5 cellular contexts compared by ENCODE assay signal in genomic region chr5:25238720-25239119, GRCh38.
A peak's percentile ranks its signal among the peaks of the same experiment; 100 is the strongest.
DNase-seq lines count a peak whose midpoint lies in the region; ATAC-seq, FAIRE-seq and TF ChIP-seq lines count a peak whose summit lies in the region.
"Not testable (repeated sequence)": the region's sequence is repeated elsewhere in the genome, so short reads cannot be mapped to it uniquely, and the experiment has no call there.

No MANE protein-coding gene starts in this region.

- H3K27ac ChIP-seq in A549; HEK293 (ENCODE audit: extremely low read depth, low read depth, low read length); kidney (ENCODE audit: low read depth in 2 of 2, low read length in 2 of 2): not testable (repeated sequence)

- not testable (repeated sequence) for TF ChIP-seq RAD21 in A549 (conservative IDR thresholded peaks at IDR 0.05 in 1 of 2, IDR thresholded peaks at IDR 0.05 in 1 of 2)

- H3K4me1 ChIP-seq in A549; HEK293 (ENCODE audit: control insufficient read depth, insufficient read depth, low read length); kidney (ENCODE audit: control insufficient read depth in 1 of 2, insufficient read depth in 1 of 2, low read depth in 1 of 2, low read length in 2 of 2): not testable (repeated sequence)

- ATAC-seq in A549 = not testable (repeated sequence)

- FAIRE-seq in A204.1 (lab: Jason Lieb, UNC) = peak; percentile 30
- not testable (repeated sequence) for FAIRE-seq in A549 (lab: Jason Lieb, UNC)
- peak; percentile 27 for FAIRE-seq in RCC 7860 (lab: Jason Lieb, UNC)
- FAIRE-seq in kidney (lab: Jason Lieb, UNC) = peak; percentile 6

- H3K9ac ChIP-seq in kidney (ENCODE audit: low read length in 2 of 2) = not testable (repeated sequence)

- 48% methylated on average over 4 of the region's 4 CpGs for WGBS in A549 (ENCODE audit: missing lambda C conversion rate)

- intact Hi-C loops in kidney (cut with DNase I) = not testable (repeated sequence)

- POLR2A ChIA-PET in A549 (lab: Yijun Ruan, JAX); HEK293 (lab: Yijun Ruan, JAX): not testable (repeated sequence)

- not testable (repeated sequence) for H3K4me3 ChIP-seq in A549; HEK293 (ENCODE audit: low read depth, low read length); kidney (ENCODE audit: low read length in 2 of 2)

- CTCF ChIA-PET in A549 (lab: Yijun Ruan, JAX); HEK293 (lab: Yijun Ruan, JAX): not testable (repeated sequence)

- not testable (repeated sequence) for DNase-seq in A549 (ENCODE audit: low read depth in 1 of 2, low spot score in 1 of 2); RCC 7860 (ENCODE audit: low spot score); kidney

- TF ChIP-seq EP300 in A549 (IDR thresholded peaks at IDR 0.05) = not testable (repeated sequence)

- H3K9me3 ChIP-seq in A549; HEK293 (ENCODE audit: control insufficient read depth, insufficient read depth, low read depth, low read length); kidney (ENCODE audit: control insufficient read depth in 1 of 2, low read length in 2 of 2): not testable (repeated sequence)

- not testable (repeated sequence) for H3K36me3 ChIP-seq in HEK293 (ENCODE audit: control insufficient read depth in 2 of 2, insufficient read depth in 1 of 2, low read length in 2 of 2); kidney (ENCODE audit: control insufficient read depth in 1 of 2, insufficient read depth in 2 of 2, low read length in 2 of 2)

- not testable (repeated sequence) for TF ChIP-seq POLR2A in A549 (IDR thresholded peaks at IDR 0.05; ENCODE audit: low read length)

- TF ChIP-seq CTCF in A549 (IDR thresholded peaks at IDR 0.05); HEK293 (tag by site-specific recombination; IDR thresholded peaks at IDR 0.05); kidney (IDR thresholded peaks at IDR 0.05; ENCODE audit: borderline replicate concordance, extremely low read depth, insufficient read depth): not testable (repeated sequence)

- H3K4me2 ChIP-seq in A549 = not testable (repeated sequence)

TF ChIP-seq in A549, 52 proteins besides CTCF, POLR2A, EP300 and RAD21:
- TF ChIP-seq ZC3H11A (IDR thresholded peaks at IDR 0.05) = peak; percentile 48

TF ChIP-seq in HEK293, 187 proteins besides CTCF, POLR2A, EP300 and RAD21 (continues in another document):
- TF ChIP-seq ZNF664 (tag by site-specific recombination; IDR thresholded peaks at IDR 0.05) (0 out of 2 replicates have a peak, but pooled peaks have one; percentile 13), ZNF140 (tag by site-specific recombination; IDR thresholded peaks at IDR 0.05) (0 out of 2 replicates have a peak, but pooled peaks have one; percentile 39), ZNF510 (tag by site-specific recombination; IDR thresholded peaks at IDR 0.05; ENCODE audit: insufficient replicate concordance) (peak; percentile 13), ZBTB8A (tag by site-specific recombination; IDR thresholded peaks at IDR 0.05) (peak; percentile 61; the same call in 1 of the 2 replicates), ZNF555 (tag by site-specific recombination; conservative IDR thresholded peaks at IDR 0.05) (peak; percentile 65), ZNF394 (tag by site-specific recombination; IDR thresholded peaks at IDR 0.05; ENCODE audit: borderline replicate concordance) (peak; percentile 73), ZNF202 (tag by site-specific recombination; IDR thresholded peaks at IDR 0.05; ENCODE audit: borderline replicate concordance) (peak; percentile 62; the same call in 1 of the 2 replicates), REST (tag by site-specific recombination; IDR thresholded peaks at IDR 0.05) (peak; percentile 34; the same call in 1 of the 2 replicates), ZNF426 (tag by site-specific recombination; IDR thresholded peaks at IDR 0.05) (peak; percentile 57)
- TF ChIP-seq, protein P1, sequence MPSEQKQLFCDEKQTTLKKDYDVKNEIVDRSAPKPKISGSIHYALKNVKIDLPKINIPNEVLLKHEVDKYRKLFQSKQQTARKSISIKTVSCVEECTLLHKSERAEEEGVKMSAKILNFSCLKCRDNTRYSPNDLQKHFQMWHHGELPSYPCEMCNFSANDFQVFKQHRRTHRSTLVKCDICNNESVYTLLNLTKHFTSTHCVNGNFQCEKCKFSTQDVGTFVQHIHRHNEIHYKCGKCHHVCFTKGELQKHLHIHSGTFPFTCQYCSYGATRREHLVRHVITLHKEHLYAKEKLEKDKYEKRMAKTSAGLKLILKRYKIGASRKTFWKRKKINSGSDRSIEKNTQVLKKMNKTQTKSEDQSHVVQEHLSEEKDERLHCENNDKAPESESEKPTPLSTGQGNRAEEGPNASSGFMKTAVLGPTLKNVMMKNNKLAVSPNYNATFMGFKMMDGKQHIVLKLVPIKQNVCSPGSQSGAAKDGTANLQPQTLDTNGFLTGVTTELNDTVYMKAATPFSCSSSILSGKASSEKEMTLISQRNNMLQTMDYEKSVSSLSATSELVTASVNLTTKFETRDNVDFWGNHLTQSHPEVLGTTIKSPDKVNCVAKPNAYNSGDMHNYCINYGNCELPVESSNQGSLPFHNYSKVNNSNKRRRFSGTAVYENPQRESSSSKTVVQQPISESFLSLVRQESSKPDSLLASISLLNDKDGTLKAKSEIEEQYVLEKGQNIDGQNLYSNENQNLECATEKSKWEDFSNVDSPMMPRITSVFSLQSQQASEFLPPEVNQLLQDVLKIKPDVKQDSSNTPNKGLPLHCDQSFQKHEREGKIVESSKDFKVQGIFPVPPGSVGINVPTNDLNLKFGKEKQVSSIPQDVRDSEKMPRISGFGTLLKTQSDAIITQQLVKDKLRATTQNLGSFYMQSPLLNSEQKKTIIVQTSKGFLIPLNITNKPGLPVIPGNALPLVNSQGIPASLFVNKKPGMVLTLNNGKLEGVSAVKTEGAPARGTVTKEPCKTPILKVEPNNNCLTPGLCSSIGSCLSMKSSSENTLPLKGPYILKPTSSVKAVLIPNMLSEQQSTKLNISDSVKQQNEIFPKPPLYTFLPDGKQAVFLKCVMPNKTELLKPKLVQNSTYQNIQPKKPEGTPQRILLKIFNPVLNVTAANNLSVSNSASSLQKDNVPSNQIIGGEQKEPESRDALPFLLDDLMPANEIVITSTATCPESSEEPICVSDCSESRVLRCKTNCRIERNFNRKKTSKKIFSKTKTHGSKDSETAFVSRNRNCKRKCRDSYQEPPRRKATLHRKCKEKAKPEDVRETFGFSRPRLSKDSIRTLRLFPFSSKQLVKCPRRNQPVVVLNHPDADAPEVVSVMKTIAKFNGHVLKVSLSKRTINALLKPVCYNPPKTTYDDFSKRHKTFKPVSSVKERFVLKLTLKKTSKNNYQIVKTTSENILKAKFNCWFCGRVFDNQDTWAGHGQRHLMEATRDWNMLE (tag by site-specific recombination; conservative IDR thresholded peaks at IDR 0.05; ENCODE audit: low read depth) = peak; percentile 58; the same call in 1 of the 2 replicates
